In the genomic region with DNA sequence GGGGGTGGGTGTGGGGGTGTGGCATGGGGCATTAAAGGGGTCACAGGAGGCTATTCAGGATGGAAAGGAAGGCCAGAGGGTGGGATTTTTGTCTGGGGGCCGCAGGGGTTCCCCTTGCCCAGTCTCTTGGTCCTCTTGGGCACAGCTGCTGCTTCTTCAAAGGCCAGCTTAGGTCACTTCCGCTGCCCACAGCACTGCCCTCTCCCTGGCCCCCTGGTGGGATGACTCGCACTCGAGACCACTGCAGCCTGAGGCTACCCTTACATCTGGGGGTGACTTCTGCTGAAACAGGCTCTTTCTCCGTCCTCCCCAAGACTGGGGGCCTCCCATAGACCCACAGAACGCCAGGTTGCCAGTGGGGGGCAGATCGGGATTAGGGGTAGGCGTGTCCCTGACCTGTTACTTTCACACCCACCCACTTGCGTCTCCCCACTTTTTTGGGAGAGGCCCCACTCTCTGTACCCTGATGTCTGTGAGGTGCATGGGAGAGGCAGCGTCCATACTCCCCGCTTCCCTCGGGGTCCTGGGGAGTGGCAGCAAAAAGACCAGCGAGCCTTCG, we compare ENCODE assay signal across 1 cellular context.
TF ChIP-seq lines count a peak whose summit lies in the region.

No MANE protein-coding gene starts in this region.

TF ChIP-seq in endothelial cell of umbilical vein, 7 proteins besides CTCF, POLR2A, EP300 and RAD21:
- no peak for TF ChIP-seq EZH2 (IDR thresholded peaks at IDR 0.05; ENCODE audit: borderline replicate concordance, low read depth, low read length, severe bottlenecking)
- TF ChIP-seq MYC (IDR thresholded peaks at IDR 0.05; ENCODE audit: low read depth, low read length), result no peak
- no peak for TF ChIP-seq GATA2 (IDR thresholded peaks at IDR 0.05; ENCODE audit: insufficient read depth, insufficient read length, low read depth, low read length)
- TF ChIP-seq JUN (IDR thresholded peaks at IDR 0.05; ENCODE audit: borderline replicate concordance, insufficient read depth, insufficient read length, low read depth), result no peak
- no peak for TF ChIP-seq FOS (IDR thresholded peaks at IDR 0.05; ENCODE audit: borderline replicate concordance, insufficient read depth, low read length)
